ENCODE assay signal across 22 cellular contexts in the genomic region with DNA sequence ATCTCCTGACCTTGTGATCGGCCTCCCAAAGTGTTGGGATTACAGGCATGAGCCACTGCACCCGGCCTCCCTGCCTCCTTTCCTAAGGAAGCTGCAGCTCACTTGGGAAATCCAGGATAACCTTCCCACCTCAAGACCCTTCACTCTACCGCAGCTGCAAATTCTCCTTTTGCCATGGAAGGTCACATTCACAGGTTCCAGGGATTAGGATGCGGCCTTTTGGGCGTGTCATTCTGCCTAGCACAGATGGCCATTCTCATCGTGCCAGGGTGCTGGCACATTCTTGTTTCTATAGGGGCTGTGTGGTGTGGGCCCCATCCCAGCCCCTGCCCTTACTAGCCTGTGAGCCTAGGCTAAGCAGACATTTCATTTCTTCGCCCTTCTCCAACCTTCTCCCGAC.
DNase-seq lines count a peak whose midpoint lies in the region; ATAC-seq and TF ChIP-seq lines count a peak whose summit lies in the region.
"Had no signal": no experiment of that assay in that cellular context is flagged by ENCODE, and none has a peak within 500 bp of the region (broad histone marks: within the 10 kb centered on the region; RNA-seq: fewer than 3 reads in every experiment).

No MANE protein-coding gene starts in this region.

- H3K79me2 ChIP-seq in HCT116 (ENCODE audit: insufficient read depth, low read length) = no peaks in the 10 kb centered on the region

- H3K36me3 Mint-ChIP-seq in CD14-positive monocyte (peaks cover 21 to 33% of the 10 kb centered on the region in 2 donors), activated B cell treated with CpG ODN at 0.5 μM for 24 hours (ENCODE audit: low read depth) (peaks cover 3% of the 10 kb centered on the region)
- H3K36me3 Mint-ChIP-seq: CD8-positive, alpha-beta T cell; immature natural killer cell had no signal

- ATAC-seq in HCT116 (no peak), activated B cell treated with CpG ODN at 0.5 μM for 24 hours (ENCODE audit: low read depth) (no peak), mucosa of descending colon (no peak), HG02870 (IDR thresholded peaks at IDR 0.05; ENCODE audit: unreplicated experiment) (no peak)
- ATAC-seq: activated CD8-positive, alpha-beta memory T cell treated with anti-CD3 and anti-CD28 coated beads, Interleukin-2, amount 10 ng/mL, durations not matched to agents 7 days and 5 days; CD8-positive, alpha-beta T cell; K562; left colon had no signal

- H3K27ac ChIP-seq in HCT116 (ENCODE audit: low read depth, low read length) (no peak overlapping the region), neutrophil (peak overlapping the region; percentile 92), uterus (no peak overlapping the region)
- H3K27ac ChIP-seq: Peyer's patch, tibial nerve had no signal

- POLR2A ChIA-PET in HCT116 (lab: Charles Lee) = no interaction called here
- POLR2A ChIA-PET in activated B cell treated with CpG ODN at 0.5 μM for 24 hours (lab: Charles Lee) = no interaction called here

- H3K27ac Mint-ChIP-seq in CD14-positive monocyte = peak overlapping the region; percentile 41 to 80 (median 67)
- peak overlapping the region; percentile 48 for H3K27ac Mint-ChIP-seq in activated B cell treated with CpG ODN at 0.5 μM for 24 hours
- H3K27ac Mint-ChIP-seq: activated CD8-positive, alpha-beta memory T cell treated with anti-CD3 and anti-CD28 coated beads, Interleukin-2, amount 10 ng/mL, durations not matched to agents 7 days and 5 days; CD8-positive, alpha-beta T cell had no signal

- H3K4me3 Mint-ChIP-seq in CD14-positive monocyte (no peak overlapping the region), activated B cell treated with CpG ODN at 0.5 μM for 24 hours (no peak overlapping the region)
- H3K4me3 Mint-ChIP-seq: activated CD8-positive, alpha-beta memory T cell treated with anti-CD3 and anti-CD28 coated beads, Interleukin-2, amount 10 ng/mL, durations not matched to agents 7 days and 5 days; CD8-positive, alpha-beta T cell; immature natural killer cell had no signal

- TF ChIP-seq POLR2A in HCT116 (IDR thresholded peaks at IDR 0.05; ENCODE audit: borderline replicate concordance, extremely low read depth, insufficient read depth, insufficient read length) = no peak
- no peak for TF ChIP-seq POLR2A in uterus (IDR thresholded peaks at IDR 0.05)

- H3K4me1 Mint-ChIP-seq in CD14-positive monocyte = peaks cover 76% of the 10 kb centered on the region
- H3K4me1 Mint-ChIP-seq in activated B cell treated with CpG ODN at 0.5 μM for 24 hours = peaks cover 89% of the 10 kb centered on the region

- peaks cover 30 to 40% of the 10 kb centered on the region in 2 experiments for H3K4me1 ChIP-seq in HCT116 (ENCODE audit: control insufficient read depth in 1 of 2, insufficient read depth in 2 of 2, low read length in 2 of 2)
- H3K4me1 ChIP-seq in neutrophil (ENCODE audit: control insufficient read depth in 1 of 2, insufficient read depth in 1 of 2, low read depth in 1 of 2, low read length in 1 of 2) = peaks cover 54 to 82% of the 10 kb centered on the region in 2 experiments
- peaks cover 3% of the 10 kb centered on the region for H3K4me1 ChIP-seq in mucosa of descending colon (ENCODE audit: low read depth)
- peaks cover 7 to 8% of the 10 kb centered on the region in 2 donors for H3K4me1 ChIP-seq in uterus

- peak overlapping the region; percentile 67 for H3K4me2 ChIP-seq in HCT116 (ENCODE audit: low read length)

- CTCF ChIA-PET in HCT116 (lab: Charles Lee) (no interaction called here), activated B cell treated with CpG ODN at 0.5 μM for 24 hours (lab: Charles Lee) (interaction anchor here (2.0 kb wide), 1 partner anchor 295 kb away, joined by 6 read pairs; no protein-coding TSS in a partner anchor)

- DNase-seq in CD14-positive monocyte (ENCODE audit: low spot score) (no peak), HCT116 (ENCODE audit: low read depth, low spot score) (no peak), activated B cell treated with CpG ODN at 0.5 μM for 24 hours (no peak), mucosa of descending colon (no peak), uterus (no peak)
- DNase-seq: activated CD8-positive, alpha-beta memory T cell treated with anti-CD3 and anti-CD28 coated beads, Interleukin-2, amount 10 ng/mL, durations not matched to agents 7 days and 5 days; activated naive CD4-positive, alpha-beta T cell treated with Interleukin-2 at 50 U/mL for 16 hours; CD8-positive, alpha-beta T cell; cerebellar nuclear complex; dorsolateral prefrontal cortex; hypothalamus; immature natural killer cell; left colon; mammary epithelial cell; NCI-H1105; NCI-H2081; Peyer's patch; SIG-M5 had no signal

- H3K27me3 Mint-ChIP-seq in CD14-positive monocyte (ENCODE audit: low read depth in 3 of 3) (peaks cover 0 to 6% (median 1%) of the 10 kb centered on the region in 3 donors), activated B cell treated with CpG ODN at 0.5 μM for 24 hours (no peaks in the 10 kb centered on the region)
- H3K27me3 Mint-ChIP-seq: activated CD8-positive, alpha-beta memory T cell treated with anti-CD3 and anti-CD28 coated beads, Interleukin-2, amount 10 ng/mL, durations not matched to agents 7 days and 5 days had no signal

- H3K27me3 ChIP-seq in HCT116 (ENCODE audit: insufficient read depth, low read length) = no peaks in the 10 kb centered on the region
- H3K27me3 ChIP-seq in neutrophil = no peaks in the 10 kb centered on the region
- no peaks in the 10 kb centered on the region for H3K27me3 ChIP-seq in uterus
- H3K27me3 ChIP-seq: dorsolateral prefrontal cortex, Peyer's patch, tibial nerve had no signal

- TF ChIP-seq RAD21 in HCT116 (IDR thresholded peaks at IDR 0.05; ENCODE audit: low read depth) = no peak

- RAD21 ChIA-PET in HCT116 (lab: Charles Lee; ENCODE audit: low non-redundant PET in 1 of 2, low total read pairs in 2 of 2, uncharacterized antibody in 2 of 2, unreplicated experiment in 2 of 2) = no interaction called here

- H3K4me3 ChIP-seq in HCT116 (replicated peaks in 1 of 2; ENCODE audit: low read depth in 1 of 2, low read length in 2 of 2) = no peak overlapping the region
- H3K4me3 ChIP-seq in neutrophil (ENCODE audit: low read depth in 1 of 2, low read length in 1 of 2) = no peak overlapping the region
- H3K4me3 ChIP-seq in mucosa of descending colon = no peak overlapping the region
- H3K4me3 ChIP-seq in uterus = no peak overlapping the region
- H3K4me3 ChIP-seq: dorsolateral prefrontal cortex, K562, Peyer's patch, tibial nerve had no signal

- no peaks in the 10 kb centered on the region for H3K36me3 ChIP-seq in HCT116 (ENCODE audit: control insufficient read depth in 1 of 2, insufficient read depth in 2 of 2, low read length in 2 of 2)
- no peaks in the 10 kb centered on the region for H3K36me3 ChIP-seq in neutrophil
- H3K36me3 ChIP-seq in mucosa of descending colon (ENCODE audit: low read depth) = no peaks in the 10 kb centered on the region
- H3K36me3 ChIP-seq in uterus = no peaks in the 10 kb centered on the region
- H3K36me3 ChIP-seq: Peyer's patch, tibial nerve had no signal

- H3K9ac ChIP-seq in HCT116 (ENCODE audit: low read length) = no peak overlapping the region

- H3K9me3 Mint-ChIP-seq in CD14-positive monocyte (peaks cover 0 to under 1% (median 0%) of the 10 kb centered on the region in 7 donors), activated B cell treated with CpG ODN at 0.5 μM for 24 hours (no peaks in the 10 kb centered on the region)
- H3K9me3 Mint-ChIP-seq: CD8-positive, alpha-beta T cell; immature natural killer cell had no signal

- H3K9me2 ChIP-seq in HCT116 (ENCODE audit: insufficient read depth) = no peaks in the 10 kb centered on the region

- no peaks in the 10 kb centered on the region for H3K9me3 ChIP-seq in HCT116 (ENCODE audit: control insufficient read depth in 1 of 2, insufficient read depth in 1 of 2, low read depth in 1 of 2, low read length in 2 of 2)
- no peaks in the 10 kb centered on the region for H3K9me3 ChIP-seq in neutrophil
- no peaks in the 10 kb centered on the region for H3K9me3 ChIP-seq in mucosa of descending colon
- no peaks in the 10 kb centered on the region for H3K9me3 ChIP-seq in uterus
- H3K9me3 ChIP-seq: Peyer's patch, tibial nerve had no signal

- TF ChIP-seq CTCF in CD14-positive monocyte (IDR thresholded peaks at IDR 0.05) (no peak), HCT116 (IDR thresholded peaks at IDR 0.05 in 2 of 3, conservative IDR thresholded peaks at IDR 0.05 in 1 of 3; ENCODE audit: borderline replicate concordance in 1 of 3, insufficient read depth in 1 of 3, low read depth in 2 of 3, low read length in 2 of 3) (no peak), activated B cell treated with CpG ODN at 0.5 μM for 24 hours (IDR thresholded peaks at IDR 0.05) (no peak), neutrophil (IDR thresholded peaks at IDR 0.05) (no peak), mucosa of descending colon (IDR thresholded peaks at IDR 0.05) (no peak), uterus (IDR thresholded peaks at IDR 0.05) (no peak)

- intact Hi-C loops in CD14-positive monocyte (cut with micrococcal nuclease) = loop anchor here in 1 of 2 donors (10.0 kb wide), 2 partner anchors 72 to 222 kb away; a partner anchor contains a TSS
- intact Hi-C loops in HCT116 (cut with micrococcal nuclease) = no loop called here
- intact Hi-C loops in activated B cell treated with CpG ODN at 0.5 μM for 24 hours (cut with micrococcal nuclease) = loop anchor here (10.0 kb wide), 1 partner anchor 392 kb away; no protein-coding TSS in a partner anchor
- intact Hi-C loops in mucosa of descending colon (cut with DNase I, micrococcal nuclease) = no loop called here
- intact Hi-C loops in uterus (cut with DNase I; ENCODE audit: low total_unique reads) = no loop called here

- no peak overlapping the region for H2AFZ ChIP-seq in HCT116 (ENCODE audit: low read depth, low read length, poor library complexity, severe bottlenecking)

- no peaks in the 10 kb centered on the region for H4K20me1 ChIP-seq in HCT116 (ENCODE audit: insufficient read depth)

- BruUV-seq in HCT116 (replicated peaks; lab: Mats Ljungman, UMichigan) = no TSS peak

TF ChIP-seq in HCT116, 20 proteins besides CTCF, POLR2A, EP300 and RAD21:
- TF ChIP-seq YY1 (IDR thresholded peaks at IDR 0.05; ENCODE audit: extremely low read depth, insufficient replicate concordance, low read depth, low read length) = no peak
- TF ChIP-seq, protein P1, sequence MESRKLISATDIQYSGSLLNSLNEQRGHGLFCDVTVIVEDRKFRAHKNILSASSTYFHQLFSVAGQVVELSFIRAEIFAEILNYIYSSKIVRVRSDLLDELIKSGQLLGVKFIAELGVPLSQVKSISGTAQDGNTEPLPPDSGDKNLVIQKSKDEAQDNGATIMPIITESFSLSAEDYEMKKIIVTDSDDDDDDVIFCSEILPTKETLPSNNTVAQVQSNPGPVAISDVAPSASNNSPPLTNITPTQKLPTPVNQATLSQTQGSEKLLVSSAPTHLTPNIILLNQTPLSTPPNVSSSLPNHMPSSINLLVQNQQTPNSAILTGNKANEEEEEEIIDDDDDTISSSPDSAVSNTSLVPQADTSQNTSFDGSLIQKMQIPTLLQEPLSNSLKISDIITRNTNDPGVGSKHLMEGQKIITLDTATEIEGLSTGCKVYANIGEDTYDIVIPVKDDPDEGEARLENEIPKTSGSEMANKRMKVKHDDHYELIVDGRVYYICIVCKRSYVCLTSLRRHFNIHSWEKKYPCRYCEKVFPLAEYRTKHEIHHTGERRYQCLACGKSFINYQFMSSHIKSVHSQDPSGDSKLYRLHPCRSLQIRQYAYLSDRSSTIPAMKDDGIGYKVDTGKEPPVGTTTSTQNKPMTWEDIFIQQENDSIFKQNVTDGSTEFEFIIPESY (IDR thresholded peaks at IDR 0.05; ENCODE audit: extremely low read depth, insufficient replicate concordance, low read length) = no peak
